18 cellular contexts compared by ENCODE assay signal in genomic region chr6:60754879-60755278, GRCh38.
"Had no signal": no experiment of that assay in that cellular context is flagged by ENCODE, and none has a peak within 500 bp of the region (broad histone marks: within the 10 kb centered on the region; RNA-seq: fewer than 3 reads in every experiment).

No MANE protein-coding gene starts in this region.

- H3K4me1 ChIP-seq: breast epithelium, heart right ventricle, prostate gland, upper lobe of left lung had no signal

- DNase-seq: activated effector memory CD4-positive, alpha-beta T cell treated with Interleukin-2 at 50 U/mL for 16 hours; activated naive CD4-positive, alpha-beta T cell treated with anti-CD3 and anti-CD28 coated beads for 36 hours; activated naive CD8-positive, alpha-beta T cell treated with anti-CD3 and anti-CD28 coated beads, Interleukin-2, amount 10 ng/mL, durations not matched to agents 7 days and 5 days; activated T-cell treated with anti-CD3 and anti-CD28 coated beads, Interleukin-2, amount 50 U/mL, for 72 hours; amniotic stem cell; heart right ventricle; immature natural killer cell; naive thymus-derived CD8-positive, alpha-beta T cell; stimulated activated CD4-positive, alpha-beta T cell treated with anti-CD3 and anti-CD28 coated beads, Interleukin-2, amount 100 ng/mL, for 48 hours; stimulated activated naive CD4-positive, alpha-beta T cell treated with Interleukin-2 at 50 U/mL for 16 hours; upper lobe of left lung had no signal

- H3K27ac ChIP-seq: breast epithelium, coronary artery, epithelial cell of prostate, heart right ventricle, prostate gland, thoracic aorta, upper lobe of left lung had no signal

- H3K36me3 ChIP-seq: breast epithelium, heart right ventricle, prostate gland, thoracic aorta, upper lobe of left lung had no signal

- H3K27me3 ChIP-seq: breast epithelium, heart right ventricle, upper lobe of left lung had no signal

- ATAC-seq: activated T-cell treated with anti-CD3 and anti-CD28 coated beads, Interleukin-2, amount 50 U/mL, for 72 hours; heart right ventricle; left lobe of liver; naive thymus-derived CD8-positive, alpha-beta T cell had no signal

- H3K9me3 ChIP-seq: prostate gland, thoracic aorta had no signal

- H3K4me3 ChIP-seq: breast epithelium, coronary artery, heart right ventricle, lung, prostate gland, thoracic aorta, upper lobe of left lung had no signal
